ENCODE assay signal across 11 cellular contexts in genomic region chrX:54452920-54453319, GRCh38. TPM values are rescaled to one million over a fixed set of nuclear protein-coding genes. Genes with fewer than 3 reads are reported as not detected.
DNase-seq lines count a peak whose midpoint lies in the region; ATAC-seq, FAIRE-seq and TF ChIP-seq lines count a peak whose summit lies in the region.
"Had no signal": no experiment of that assay in that cellular context is flagged by ENCODE, and none has a peak within 500 bp of the region (broad histone marks: within the 10 kb centered on the region; RNA-seq: fewer than 3 reads in every experiment).

No MANE protein-coding gene starts in this region.

- no peak for DNase-seq in activated CD4-positive, alpha-beta T cell treated with anti-CD3 and anti-CD28 coated beads for 36 hours
- DNase-seq in activated CD4-positive, alpha-beta T cell treated with anti-CD3 and anti-CD28 coated beads, Interleukin-2, amount 50 U/mL, for 48 hours: no peak
- DNase-seq in epithelial cell of proximal tubule (ENCODE audit: low read depth) (no peak), urothelium cell line (ENCODE audit: low spot score) (peak; percentile 14), GM03348 (ENCODE audit: low spot score) (no peak)
- no peak for DNase-seq in stimulated activated naive CD8-positive, alpha-beta T cell treated with anti-CD3 and anti-CD28 coated beads, Interleukin-15, Interleukin-2, amounts not matched to agents 100 U/mL and 50 U/mL, for 24 hours
- DNase-seq: NCI-H2029 had no signal

- H3K4me1 Mint-ChIP-seq in activated CD4-positive, alpha-beta T cell treated with anti-CD3 and anti-CD28 coated beads for 36 hours: no peaks in the 10 kb centered on the region

- POLR2A ChIA-PET in activated CD4-positive, alpha-beta T cell treated with anti-CD3 and anti-CD28 coated beads for 36 hours (lab: Charles Lee): no interaction called here

- peaks cover 2% of the 10 kb centered on the region for H3K36me3 Mint-ChIP-seq in activated CD4-positive, alpha-beta T cell treated with anti-CD3 and anti-CD28 coated beads for 36 hours (ENCODE audit: low read depth)
- H3K36me3 Mint-ChIP-seq: natural killer cell treated with Interleukin-12 subunit alpha and Interleukin-12 subunit beta and Interleukin-15 and Interleukin-18, amount 100 ng/mL, for 72 hours had no signal

- H3K4me3 ChIP-seq in OCI-LY1 (ENCODE audit: low read depth, low read length, poor library complexity, severe bottlenecking) (no peak overlapping the region), epithelial cell of proximal tubule (ENCODE audit: low read depth, low read length) (no peak overlapping the region)

- H3K27ac ChIP-seq in OCI-LY1 (ENCODE audit: low read depth, low read length, poor library complexity, severe bottlenecking): no peak overlapping the region
- H3K27ac ChIP-seq: C4-2B had no signal

- no peak overlapping the region for H3K4me2 ChIP-seq in OCI-LY1 (ENCODE audit: low read length)

- H3F3A ChIP-seq in OCI-LY1 (ENCODE audit: insufficient read depth, low read length): no peaks in the 10 kb centered on the region

- TF ChIP-seq CTCF in OCI-LY1 (IDR thresholded peaks at IDR 0.05; ENCODE audit: low read length) (peak; percentile 20; the same call in 1 of the 2 replicates), epithelial cell of proximal tubule (conservative IDR thresholded peaks at IDR 0.05; ENCODE audit: low read depth, low read length) (peak; percentile 34)

- H3K9me3 ChIP-seq in OCI-LY1 (ENCODE audit: low read length): no peaks in the 10 kb centered on the region

- no peaks in the 10 kb centered on the region for H3K79me2 ChIP-seq in OCI-LY1 (ENCODE audit: insufficient read depth, low read length)

- no peak overlapping the region for H3K4me3 Mint-ChIP-seq in activated CD4-positive, alpha-beta T cell treated with anti-CD3 and anti-CD28 coated beads for 36 hours
- H3K4me3 Mint-ChIP-seq: natural killer cell treated with Interleukin-12 subunit alpha and Interleukin-12 subunit beta and Interleukin-15 and Interleukin-18, amount 100 ng/mL, for 72 hours had no signal

- no peaks in the 10 kb centered on the region for H3K4me1 ChIP-seq in OCI-LY1 (ENCODE audit: insufficient read depth, low read length, severe bottlenecking)

- no peaks in the 10 kb centered on the region for H4K20me1 ChIP-seq in OCI-LY1 (ENCODE audit: insufficient read depth, low read length)

- no peaks in the 10 kb centered on the region for H3K27me3 Mint-ChIP-seq in activated CD4-positive, alpha-beta T cell treated with anti-CD3 and anti-CD28 coated beads for 36 hours

- no peak for FAIRE-seq in urothelium cell line (lab: Jason Lieb, UNC)

- intact Hi-C loops in activated CD4-positive, alpha-beta T cell treated with anti-CD3 and anti-CD28 coated beads for 36 hours (cut with DNase I, micrococcal nuclease): no loop called here

- no peaks in the 10 kb centered on the region for H3K9me2 ChIP-seq in OCI-LY1 (ENCODE audit: low read depth, low read length)

- CTCF ChIA-PET in activated CD4-positive, alpha-beta T cell treated with anti-CD3 and anti-CD28 coated beads for 36 hours (lab: Charles Lee): interaction anchor here (1.1 kb wide), 1 partner anchor 12 kb away, joined by 3 read pairs; no protein-coding TSS in a partner anchor

- no peak overlapping the region for H3K27ac Mint-ChIP-seq in activated CD4-positive, alpha-beta T cell treated with anti-CD3 and anti-CD28 coated beads for 36 hours
- H3K27ac Mint-ChIP-seq: natural killer cell treated with Interleukin-12 subunit alpha and Interleukin-12 subunit beta and Interleukin-15 and Interleukin-18, amount 100 ng/mL, for 72 hours had no signal

- H3K36me3 ChIP-seq in OCI-LY1 (ENCODE audit: insufficient read depth, low read length): no peaks in the 10 kb centered on the region

- no peaks in the 10 kb centered on the region for H3K9me3 Mint-ChIP-seq in activated CD4-positive, alpha-beta T cell treated with anti-CD3 and anti-CD28 coated beads for 36 hours (ENCODE audit: low read depth)
- H3K9me3 Mint-ChIP-seq: natural killer cell treated with Interleukin-12 subunit alpha and Interleukin-12 subunit beta and Interleukin-15 and Interleukin-18, amount 100 ng/mL, for 72 hours had no signal

- peak; percentile 26 for ATAC-seq in activated CD4-positive, alpha-beta T cell treated with anti-CD3 and anti-CD28 coated beads for 36 hours
- ATAC-seq in GM18870 (IDR thresholded peaks at IDR 0.05; ENCODE audit: unreplicated experiment): no peak
- no peak for ATAC-seq in stimulated activated naive CD8-positive, alpha-beta T cell treated with anti-CD3 and anti-CD28 coated beads, Interleukin-15, Interleukin-2, amounts not matched to agents 100 U/mL and 50 U/mL, for 24 hours
- ATAC-seq: natural killer cell treated with Interleukin-12 subunit alpha and Interleukin-12 subunit beta and Interleukin-15 and Interleukin-18, amount 100 ng/mL, for 72 hours had no signal

- no peak overlapping the region for H3K9ac ChIP-seq in OCI-LY1 (ENCODE audit: low read length)

- no peaks in the 10 kb centered on the region for H3K27me3 ChIP-seq in OCI-LY1 (ENCODE audit: insufficient read depth, low read length)

- no peak overlapping the region for H2AFZ ChIP-seq in OCI-LY1 (ENCODE audit: low read length)

RNA-seq across cellular contexts. Expression of gene TSR2, which starts 12.7 kb away (rescaled TPM):
- 10 to 100 TPM; 31.0 to 34.1 TPM for total RNA-seq in activated CD4-positive, alpha-beta T cell treated with anti-CD3 and anti-CD28 coated beads for 36 hours
- 13.2 and 14.3 TPM in 2 replicates for total RNA-seq in epithelial cell of proximal tubule

RNA-seq across cellular contexts. Expression of gene FGD1, which starts 43.1 kb away (rescaled TPM):
- total RNA-seq in activated CD4-positive, alpha-beta T cell treated with anti-CD3 and anti-CD28 coated beads for 36 hours: under 1 TPM; 0.18 to 0.28 TPM
- total RNA-seq in epithelial cell of proximal tubule: 10.2 and 10.3 TPM in 2 replicates
- total RNA-seq: natural killer cell treated with Interleukin-12 subunit alpha and Interleukin-12 subunit beta and Interleukin-15 and Interleukin-18, amount 100 ng/mL, for 72 hours had no signal
